ENCODE assay signal across 10 cellular contexts in the genomic region with DNA sequence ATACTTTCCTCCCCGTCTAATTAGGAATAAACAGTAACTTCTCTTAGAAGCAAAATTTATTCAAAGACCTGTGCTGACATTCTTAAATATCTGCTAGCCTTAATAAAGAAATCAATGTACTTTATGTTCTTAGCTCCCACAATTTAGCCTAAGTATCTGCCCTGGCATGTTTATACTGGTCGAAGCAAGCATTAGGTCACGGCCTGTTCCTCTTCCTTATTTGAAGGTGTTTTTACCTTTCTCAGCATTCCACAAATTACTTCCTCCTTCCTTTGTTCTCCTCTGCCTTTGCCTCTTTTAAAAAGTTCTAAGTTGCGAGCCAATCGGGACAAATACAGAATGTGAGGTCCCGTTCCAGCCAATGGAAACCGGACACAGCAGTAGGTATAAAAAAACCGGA. TPM values are rescaled to one million over a fixed set of nuclear protein-coding genes. Genes with fewer than 3 reads are reported as not detected.
"Had no signal": no experiment of that assay in that cellular context is flagged by ENCODE, and none has a peak within 500 bp of the region (broad histone marks: within the 10 kb centered on the region; RNA-seq: fewer than 3 reads in every experiment).

No MANE protein-coding gene starts in this region.

RNA-seq across cellular contexts. Expression of gene PABPN1L, which starts 52.4 kb away (rescaled TPM):
- total RNA-seq: activated CD4-positive, alpha-beta memory T cell treated with anti-CD3 and anti-CD28 coated beads for 36 hours; activated CD4-positive, alpha-beta T cell treated with anti-CD3 and anti-CD28 coated beads, Interleukin-2, amount 10 ng/mL, durations not matched to agents 7 days and 5 days; activated naive CD4-positive, alpha-beta T cell treated with anti-CD3 and anti-CD28 coated beads, Interleukin-2, amount 50 U/mL, for 72 hours; activated T-cell treated with anti-CD3 and anti-CD28 coated beads, Interleukin-2, amount 50 U/mL, for 4 hours; ascending aorta; cardiac septum; LHCN-M2; M059J; PC-3; T-helper 17 cell had no signal

RNA-seq across cellular contexts. Expression of gene CBFA2T3, which starts 58.1 kb away (rescaled TPM):
- total RNA-seq: activated CD4-positive, alpha-beta T cell treated with anti-CD3 and anti-CD28 coated beads, Interleukin-2, amount 10 ng/mL, durations not matched to agents 7 days and 5 days; LHCN-M2; M059J; PC-3 had no signal
